15 cellular contexts compared by ENCODE assay signal in the genomic region with DNA sequence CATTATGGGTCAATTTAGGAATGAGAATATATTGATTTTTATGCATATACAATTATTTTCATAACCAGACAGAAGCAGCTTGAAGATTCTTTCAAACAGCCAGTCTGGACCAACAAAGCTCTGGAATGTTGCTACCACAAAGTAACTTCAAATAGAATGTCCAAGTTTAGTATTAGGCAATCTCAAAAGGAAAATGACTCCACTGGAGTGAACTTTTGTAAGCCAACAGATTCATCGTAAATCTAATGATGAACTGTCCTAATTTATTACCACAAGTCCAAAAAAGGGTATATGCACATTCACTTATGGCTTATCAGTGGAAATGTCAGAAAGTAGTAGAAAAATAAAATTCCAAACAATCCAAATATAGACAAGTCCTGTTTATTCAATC. TPM values are rescaled to one million over a fixed set of nuclear protein-coding genes. Genes with fewer than 3 reads are reported as not detected.
A peak's percentile ranks its signal among the peaks of the same experiment; 100 is the strongest.
DNase-seq lines count a peak whose midpoint lies in the region; TF ChIP-seq lines count a peak whose summit lies in the region.
"Had no signal": no experiment of that assay in that cellular context is flagged by ENCODE, and none has a peak within 500 bp of the region (broad histone marks: within the 10 kb centered on the region; RNA-seq: fewer than 3 reads in every experiment).

No MANE protein-coding gene starts in this region.

- 10 to 20% (median 12%) methylated on average over 1 of the region's 1 CpG for WGBS in adrenal gland, 4 donors

- H3K4me3 ChIP-seq in right atrium auricular region (peak overlapping the region; percentile 43 to 48), skeletal muscle tissue (ENCODE audit: low read length in 3 of 3) (peak overlapping the region; percentile 44 to 80 (median 72)), adrenal gland (no peak overlapping the region)
- H3K4me3 ChIP-seq: hepatocyte, tibial nerve had no signal

- H3K27ac ChIP-seq in right atrium auricular region (peak overlapping the region; percentile 78 to 83), skeletal muscle tissue (ENCODE audit: low read depth, low read length) (peak overlapping the region; percentile 88), adrenal gland (no peak overlapping the region)
- H3K27ac ChIP-seq: hepatocyte had no signal

- H3K9me3 ChIP-seq in right atrium auricular region = no peaks in the 10 kb centered on the region
- H3K9me3 ChIP-seq in skeletal muscle tissue (ENCODE audit: control insufficient read depth in 3 of 3, low read length in 3 of 3) = no peaks in the 10 kb centered on the region
- no peaks in the 10 kb centered on the region for H3K9me3 ChIP-seq in adrenal gland (replicated peaks in 1 of 3)
- H3K9me3 ChIP-seq: tibial nerve had no signal

- no peak for TF ChIP-seq POLR2A in adrenal gland (IDR thresholded peaks at IDR 0.05)

- intact Hi-C loops in adrenal gland (cut with DNase I) = loop anchor here in 1 of 2 donors (5.0 kb wide), 1 partner anchor 264 kb away; no protein-coding TSS in a partner anchor
- intact Hi-C loops in activated CD4-positive, alpha-beta T cell treated with anti-CD3 and anti-CD28 coated beads, Interleukin-2, amount 10 ng/mL, durations not matched to agents 24 days and 14 days (cut with micrococcal nuclease) = loop anchor here (1.0 to 10.0 kb wide), 2 partner anchors 267 to 563 kb away; no protein-coding TSS in a partner anchor

- H3K4me1 ChIP-seq in right atrium auricular region (no peaks in the 10 kb centered on the region), skeletal muscle tissue (ENCODE audit: control insufficient read depth in 3 of 3, insufficient read depth in 3 of 3, low read length in 3 of 3) (peaks cover 0 to 9% (median 5%) of the 10 kb centered on the region in 3 donors), adrenal gland (replicated peaks in 1 of 2) (peaks cover 12 to 36% of the 10 kb centered on the region in 2 donors)

- H3K4me1 Mint-ChIP-seq in activated CD4-positive, alpha-beta T cell treated with anti-CD3 and anti-CD28 coated beads, Interleukin-2, amount 10 ng/mL, durations not matched to agents 24 days and 14 days = peaks cover 5% of the 10 kb centered on the region
- H3K4me1 Mint-ChIP-seq: endodermal cell had no signal

- DNase-seq in EL = peak; percentile 52
- peak; percentile 82 for DNase-seq in amniotic epithelial cell (ENCODE audit: low read depth)
- DNase-seq in right atrium auricular region (ENCODE audit: low spot score) = no peak
- DNase-seq in cortex of kidney (lab: John Stamatoyannopoulos, UW) = no peak
- no peak for DNase-seq in adrenal gland
- DNase-seq in DMS 273 (lab: John Stamatoyannopoulos, UW; ENCODE audit: unreplicated experiment) = no peak
- no peak for DNase-seq in activated CD4-positive, alpha-beta T cell treated with anti-CD3 and anti-CD28 coated beads, Interleukin-2, amount 10 ng/mL, durations not matched to agents 24 days and 14 days
- DNase-seq: endodermal cell; stimulated activated CD4-positive, alpha-beta T cell treated with anti-CD3 and anti-CD28 coated beads, Interleukin-12 subunit alpha, Interleukin-12 subunit beta, amount 100 ng/mL, for 4 hours had no signal

- no peak overlapping the region for H3K27ac Mint-ChIP-seq in activated CD4-positive, alpha-beta T cell treated with anti-CD3 and anti-CD28 coated beads, Interleukin-2, amount 10 ng/mL, durations not matched to agents 24 days and 14 days
- H3K27ac Mint-ChIP-seq: endodermal cell had no signal

- TF ChIP-seq CTCF in right atrium auricular region (IDR thresholded peaks at IDR 0.05) (no peak), adrenal gland (IDR thresholded peaks at IDR 0.05) (no peak)

- peaks cover 12% of the 10 kb centered on the region for H3K36me3 Mint-ChIP-seq in activated CD4-positive, alpha-beta T cell treated with anti-CD3 and anti-CD28 coated beads, Interleukin-2, amount 10 ng/mL, durations not matched to agents 24 days and 14 days (ENCODE audit: low read depth)

- no peaks in the 10 kb centered on the region for H3K27me3 Mint-ChIP-seq in activated CD4-positive, alpha-beta T cell treated with anti-CD3 and anti-CD28 coated beads, Interleukin-2, amount 10 ng/mL, durations not matched to agents 24 days and 14 days
- H3K27me3 Mint-ChIP-seq: brain had no signal

- no peak overlapping the region for H3K4me3 Mint-ChIP-seq in activated CD4-positive, alpha-beta T cell treated with anti-CD3 and anti-CD28 coated beads, Interleukin-2, amount 10 ng/mL, durations not matched to agents 24 days and 14 days
- H3K4me3 Mint-ChIP-seq: endodermal cell, neural crest cell had no signal

- peak overlapping the region; percentile 77 to 81 (median 81) for H3K9ac ChIP-seq in skeletal muscle tissue (ENCODE audit: low read depth in 1 of 3, low read length in 3 of 3)

- no peaks in the 10 kb centered on the region for H3K9me3 Mint-ChIP-seq in activated CD4-positive, alpha-beta T cell treated with anti-CD3 and anti-CD28 coated beads, Interleukin-2, amount 10 ng/mL, durations not matched to agents 24 days and 14 days
- H3K9me3 Mint-ChIP-seq: brain, endodermal cell, neural crest cell had no signal

- H3K36me3 ChIP-seq in right atrium auricular region (peaks cover 64% of the 10 kb centered on the region), skeletal muscle tissue (ENCODE audit: control insufficient read depth in 3 of 3, insufficient read depth in 3 of 3, low read length in 3 of 3) (peaks cover 0 to 3% (median 0%) of the 10 kb centered on the region in 3 donors), adrenal gland (replicated peaks in 1 of 2) (no peaks in the 10 kb centered on the region)

- H3K27me3 ChIP-seq in right atrium auricular region = no peaks in the 10 kb centered on the region
- no peaks in the 10 kb centered on the region for H3K27me3 ChIP-seq in skeletal muscle tissue (ENCODE audit: control insufficient read depth in 3 of 3, insufficient read depth in 3 of 3, low read length in 3 of 3)
- no peaks in the 10 kb centered on the region for H3K27me3 ChIP-seq in adrenal gland
- H3K27me3 ChIP-seq: hepatocyte, tibial nerve had no signal

RNA-seq across cellular contexts. Expression of gene PLN, which starts 3.6 kb away (rescaled TPM):
- 1,000 to 10,000 TPM in 1 of 2 donors, 100 to 1,000 TPM in 1; 560 to 1,831 TPM for total RNA-seq in right atrium auricular region
- 18.3 TPM for total RNA-seq in skeletal muscle tissue
- total RNA-seq in adrenal gland = 10 to 100 TPM in 1 of 8 donors, 1 to 10 TPM in 7; 1.6 to 11.2 (median 6.0) TPM
- 1 to 10 TPM; 4.7 to 8.8 (median 8.4) TPM for polyA plus RNA-seq in adrenal gland
- not detected in 2 replicates for total RNA-seq in activated CD4-positive, alpha-beta T cell treated with anti-CD3 and anti-CD28 coated beads, Interleukin-2, amount 10 ng/mL, durations not matched to agents 24 days and 14 days
- total RNA-seq: endodermal cell, G401, neural crest cell had no signal

Comparison
In these comparisons a context has a peak if more than half of its experiments do, and no peak if none do; other contexts are left out.
1. DNase-seq: peak in EL (single experiment) and amniotic epithelial cell (single experiment); none in right atrium auricular region (single experiment), cortex of kidney (single experiment), adrenal gland (0 of 7), DMS 273 (single experiment) and activated CD4-positive, alpha-beta T cell treated with anti-CD3 and anti-CD28 coated beads, Interleukin-2, amount 10 ng/mL, durations not matched to agents 24 days and 14 days (single experiment).
2. H3K27ac ChIP-seq: peak in right atrium auricular region (2 of 2) and skeletal muscle tissue (single experiment); none in adrenal gland (0 of 5).
3. H3K4me3 ChIP-seq: peak in right atrium auricular region (2 of 2) and skeletal muscle tissue (3 of 3); none in adrenal gland (0 of 4).
4. RNA of gene PLN, which starts 3.6 kb away (total RNA-seq): 560 to 1,831 TPM in right atrium auricular region; 18.3 TPM in skeletal muscle tissue (single experiment), 1.6 to 11.2 TPM in adrenal gland and not detected in activated CD4-positive, alpha-beta T cell treated with anti-CD3 and anti-CD28 coated beads, Interleukin-2, amount 10 ng/mL, durations not matched to agents 24 days and 14 days; every median in the first group is over 10 times any median in the second.